Comparison of ENCODE assay signal across 26 cellular contexts in the genomic region with DNA sequence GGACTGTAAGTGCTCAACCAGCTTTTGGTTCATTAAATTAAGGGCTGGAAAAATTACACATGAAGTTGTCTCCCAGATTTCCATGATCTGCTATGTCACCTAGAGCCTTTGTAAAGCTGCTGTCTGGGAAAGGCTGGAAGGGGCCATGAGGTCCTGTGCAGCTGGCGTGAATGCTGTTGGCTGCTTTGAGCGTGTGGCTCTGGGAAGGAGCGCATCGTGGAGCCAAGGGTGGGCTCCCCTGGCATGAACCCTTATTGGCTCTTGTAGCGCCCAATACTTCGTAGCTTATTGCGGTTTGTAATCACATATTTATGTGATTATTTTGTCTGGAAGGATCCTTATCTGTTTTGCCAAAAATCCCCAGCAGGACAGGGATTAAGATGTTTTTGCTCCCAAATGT.
"Had no signal": no experiment of that assay in that cellular context is flagged by ENCODE, and none has a peak within 500 bp of the region (broad histone marks: within the 10 kb centered on the region; RNA-seq: fewer than 3 reads in every experiment).

No MANE protein-coding gene starts in this region.

- H2AFZ ChIP-seq: neural progenitor cell had no signal

- H3K9me3 Mint-ChIP-seq: mesothelial cell of epicardium; natural killer cell; nephron progenitor cell; neural progenitor cell; stimulated activated effector memory CD8-positive, alpha-beta T cell treated with anti-CD3 and anti-CD28 coated beads, Interleukin-12 subunit alpha, Interleukin-12 subunit beta, amount 100 ng/mL, for 72 hours; stimulated activated naive CD8-positive, alpha-beta T cell treated with anti-CD3 and anti-CD28 coated beads, Interleukin-15, amount 100 ng/mL, for 72 hours; type B pancreatic cell had no signal

- H3K36me3 Mint-ChIP-seq: immature natural killer cell; naive B cell; natural killer cell; neural progenitor cell; stimulated activated effector memory CD8-positive, alpha-beta T cell treated with anti-CD3 and anti-CD28 coated beads, Interleukin-12 subunit alpha, Interleukin-12 subunit beta, amount 100 ng/mL, for 72 hours had no signal

- H3K4me3 Mint-ChIP-seq: immature natural killer cell; mesothelial cell of epicardium; naive B cell; natural killer cell; nephron progenitor cell; neural progenitor cell; stimulated activated effector memory CD8-positive, alpha-beta T cell treated with anti-CD3 and anti-CD28 coated beads, Interleukin-12 subunit alpha, Interleukin-12 subunit beta, amount 100 ng/mL, for 72 hours; stimulated activated naive CD8-positive, alpha-beta T cell treated with anti-CD3 and anti-CD28 coated beads, Interleukin-15, amount 100 ng/mL, for 72 hours; type B pancreatic cell had no signal

- H3K27ac Mint-ChIP-seq: immature natural killer cell; mesothelial cell of epicardium; naive B cell; natural killer cell; nephron progenitor cell; neural progenitor cell; progenitor cell of endocrine pancreas; stimulated activated effector memory CD8-positive, alpha-beta T cell treated with anti-CD3 and anti-CD28 coated beads, Interleukin-12 subunit alpha, Interleukin-12 subunit beta, amount 100 ng/mL, for 72 hours; type B pancreatic cell had no signal

- H3K36me3 ChIP-seq: left ventricle myocardium inferior, neural progenitor cell, ovary, right atrium auricular region, tibial nerve, uterus had no signal

- H3K27me3 ChIP-seq: neural progenitor cell, ovary, right atrium auricular region, tibial nerve, uterus had no signal

- H3K27ac ChIP-seq: left ventricle myocardium inferior, neural progenitor cell, ovary, right atrium auricular region, skin epidermis, tibial nerve, uterus had no signal

- H3K4me2 ChIP-seq: neural progenitor cell had no signal

- H3K4me3 ChIP-seq: left ventricle myocardium inferior, lung, neural progenitor cell, ovary, right atrium auricular region, skin epidermis, tibial nerve, uterus had no signal

- DNase-seq: hippocampal formation; immature natural killer cell; left ventricle myocardium inferior; mesendoderm; naive B cell; natural killer cell; nephron progenitor cell; ovary; stimulated activated CD4-positive, alpha-beta T cell treated with anti-CD3 and anti-CD28 coated beads, Interleukin-12 subunit alpha, Interleukin-12 subunit beta, amount 100 ng/mL, for 4 hours; stimulated activated CD4-positive, alpha-beta T cell treated with anti-CD3 and anti-CD28 coated beads, Interleukin-15, amount 100 ng/mL, for 24 hours; stimulated activated CD4-positive, alpha-beta T cell treated with anti-CD3 and anti-CD28 coated beads, Interleukin-2, amount 100 ng/mL, for 24 hours; stimulated activated CD4-positive, alpha-beta T cell treated with anti-CD3 and anti-CD28 coated beads, Interleukin-4, amount 100 ng/mL, for 24 hours; stimulated activated naive CD4-positive, alpha-beta T cell treated with Interleukin-2 at 50 U/mL for 16 hours; stimulated activated naive CD8-positive, alpha-beta T cell treated with anti-CD3 and anti-CD28 coated beads, Interleukin-15, amount 100 ng/mL, for 72 hours; substantia nigra; uterus had no signal

- H3K27me3 Mint-ChIP-seq: type B pancreatic cell had no signal

- ATAC-seq: natural killer cell; sciatic nerve; stimulated activated effector memory CD8-positive, alpha-beta T cell treated with anti-CD3 and anti-CD28 coated beads, Interleukin-12 subunit alpha, Interleukin-12 subunit beta, amount 100 ng/mL, for 72 hours; stimulated activated naive CD8-positive, alpha-beta T cell treated with anti-CD3 and anti-CD28 coated beads, Interleukin-15, amount 100 ng/mL, for 72 hours had no signal

- H3K9ac ChIP-seq: neural progenitor cell had no signal

- H3K9me3 ChIP-seq: left ventricle myocardium inferior, ovary, right atrium auricular region, tibial nerve, uterus had no signal

- H3K4me1 ChIP-seq: neural progenitor cell, right atrium auricular region, tibial nerve, uterus had no signal

- H3K4me1 Mint-ChIP-seq: immature natural killer cell; naive B cell; natural killer cell; nephron progenitor cell; stimulated activated effector memory CD8-positive, alpha-beta T cell treated with anti-CD3 and anti-CD28 coated beads, Interleukin-12 subunit alpha, Interleukin-12 subunit beta, amount 100 ng/mL, for 72 hours; stimulated activated naive CD8-positive, alpha-beta T cell treated with anti-CD3 and anti-CD28 coated beads, Interleukin-15, amount 100 ng/mL, for 72 hours had no signal
